ENCODE assay signal across 26 cellular contexts in the genomic region with DNA sequence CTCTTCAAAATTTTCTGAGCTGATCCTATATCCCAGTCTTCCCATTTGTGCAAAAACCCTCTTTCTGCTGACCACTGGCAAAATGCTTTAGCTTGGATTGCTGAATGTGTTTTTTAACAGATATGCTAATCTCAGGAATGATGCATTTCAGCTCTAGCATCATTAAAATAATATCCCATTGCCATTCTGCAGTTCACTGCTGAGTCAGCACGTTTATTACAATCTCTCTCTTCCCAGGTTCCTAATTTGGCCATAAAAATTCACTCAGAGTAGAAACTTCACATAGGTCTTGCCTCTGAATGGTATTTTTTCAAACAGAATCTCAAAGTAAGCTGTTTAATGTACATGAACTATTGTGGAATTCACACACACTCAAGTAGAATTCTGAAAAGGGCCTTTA.
"Had no signal": no experiment of that assay in that cellular context is flagged by ENCODE, and none has a peak within 500 bp of the region (broad histone marks: within the 10 kb centered on the region; RNA-seq: fewer than 3 reads in every experiment).

No MANE protein-coding gene starts in this region.

- ATAC-seq: effector memory CD8-positive, alpha-beta T cell; esophagus mucosa; gastrocnemius medialis; heart right ventricle; left cardiac atrium; left ventricle myocardium superior; lower lobe of right lung; mucosa of descending colon had no signal

- H3K9me3 ChIP-seq: colonic mucosa, esophagus squamous epithelium, gastrocnemius medialis, left lung, lower lobe of right lung, mucosa of descending colon had no signal

- H3K27ac ChIP-seq: colonic mucosa, epithelial cell of prostate, esophagus squamous epithelium, gastrocnemius medialis, heart right ventricle, left lung, lower lobe of right lung had no signal

- H3K4me1 ChIP-seq: colonic mucosa, esophagus squamous epithelium, gastrocnemius medialis, heart right ventricle, left lung, lower lobe of right lung had no signal

- H3K4me3 ChIP-seq: colonic mucosa, esophagus squamous epithelium, gastrocnemius medialis, heart right ventricle, left lung, lower lobe of right lung, mucosa of descending colon had no signal

- FAIRE-seq: endometrium, islet of Langerhans, keratinocyte had no signal

- DNase-seq: colonic mucosa; cortex of kidney; effector CD8-positive, alpha-beta T cell; effector memory CD8-positive, alpha-beta T cell; endodermal cell; erythroblast; esophagus squamous epithelium; foreskin fibroblast; foreskin melanocyte; gastrocnemius medialis; glutamatergic neuron; head of caudate nucleus; heart right ventricle; hippocampal formation; left cardiac atrium; left lung; left ventricle myocardium superior; lower lobe of right lung; mesenchymal stem cell; mucosa of descending colon; naive B cell had no signal

- H3K36me3 ChIP-seq: colonic mucosa, esophagus squamous epithelium, gastrocnemius medialis, heart right ventricle, left lung, lower lobe of right lung had no signal

- H3K27me3 ChIP-seq: colonic mucosa, esophagus squamous epithelium, gastrocnemius medialis, left lung had no signal
